Comparison of ENCODE assay signal across 1 cellular context in the genomic region with DNA sequence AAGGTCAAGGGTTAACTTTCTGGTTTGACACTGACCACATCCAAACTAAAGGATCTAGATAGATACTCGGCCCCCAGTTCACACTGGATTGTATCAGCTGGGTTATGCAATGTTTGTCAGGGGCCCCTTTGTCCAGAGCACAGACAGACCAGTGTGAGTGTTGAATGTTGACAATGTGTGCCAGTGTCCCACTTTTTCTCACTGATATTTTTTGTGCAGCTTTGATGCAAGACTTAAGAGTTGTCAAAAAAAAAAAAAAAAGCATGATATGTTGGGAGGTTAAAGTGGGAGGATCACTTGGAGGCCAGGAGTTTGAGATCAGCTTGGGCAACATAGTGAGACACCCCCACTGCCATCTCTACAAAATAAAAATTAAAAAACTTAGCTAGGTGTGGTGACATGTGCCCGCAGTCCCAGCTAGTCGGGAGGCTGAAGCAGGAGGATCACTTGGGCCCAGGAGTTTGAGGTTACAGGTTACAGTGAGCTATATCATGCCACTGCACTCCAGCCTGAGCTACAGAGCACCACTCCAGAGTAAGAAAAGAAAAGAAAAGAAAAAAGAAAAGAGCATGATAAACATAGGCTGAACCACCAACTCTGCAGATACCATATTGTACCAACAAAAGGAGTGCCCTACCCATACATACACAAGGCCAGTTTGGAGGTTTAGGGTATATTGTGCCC.
TF ChIP-seq lines count a peak whose summit lies in the region.

No MANE protein-coding gene starts in this region.

TF ChIP-seq in HepG2, 621 proteins besides CTCF, POLR2A, EP300 and RAD21 (continued from another document and continues in another):
- TF ChIP-seq MAFF (IDR thresholded peaks at IDR 0.05; ENCODE audit: low read depth, low read length) (no peak), ZNF567 (CRISPR knock-in tag; IDR thresholded peaks at IDR 0.05; ENCODE audit: borderline replicate concordance) (no peak), ZNF205 (CRISPR knock-in tag; IDR thresholded peaks at IDR 0.05) (peak; percentile 49; the same call in 1 of the 2 replicates), YEATS2 (CRISPR knock-in tag; IDR thresholded peaks at IDR 0.05; ENCODE audit: borderline replicate concordance) (no peak), FOXO1 (CRISPR knock-in tag; IDR thresholded peaks at IDR 0.05) (peak; percentile 91), FLYWCH1 (CRISPR knock-in tag; IDR thresholded peaks at IDR 0.05) (no peak), ZNF619 (CRISPR knock-in tag; IDR thresholded peaks at IDR 0.05) (no peak), ZNF691 (CRISPR knock-in tag; IDR thresholded peaks at IDR 0.05; ENCODE audit: borderline replicate concordance, low read depth) (no peak), ZNF264 (CRISPR knock-in tag; IDR thresholded peaks at IDR 0.05) (no peak), FOXC1 (CRISPR knock-in tag; IDR thresholded peaks at IDR 0.05; ENCODE audit: borderline replicate concordance) (no peak), ZSCAN25 (CRISPR knock-in tag; IDR thresholded peaks at IDR 0.05) (no peak), ZSCAN20 (CRISPR knock-in tag; IDR thresholded peaks at IDR 0.05; ENCODE audit: borderline replicate concordance) (no peak), TSC22D2 (CRISPR knock-in tag; IDR thresholded peaks at IDR 0.05; ENCODE audit: borderline replicate concordance) (peak; percentile 33; the same call in 1 of the 2 replicates), THYN1 (CRISPR knock-in tag; IDR thresholded peaks at IDR 0.05; ENCODE audit: borderline replicate concordance, low read depth) (no peak), ZNF12 (CRISPR knock-in tag; IDR thresholded peaks at IDR 0.05) (peak; percentile 75; the same call in 1 of the 2 replicates), ZNF274 (CRISPR knock-in tag; IDR thresholded peaks at IDR 0.05) (no peak), ZNF678 (CRISPR knock-in tag; IDR thresholded peaks at IDR 0.05) (no peak; the same call in 1 of the 2 replicates), ZNF703 (CRISPR knock-in tag; IDR thresholded peaks at IDR 0.05; ENCODE audit: borderline replicate concordance) (no peak), SOX6 (IDR thresholded peaks at IDR 0.05) (no peak), SOX6 (CRISPR knock-in tag; IDR thresholded peaks at IDR 0.05) (peak; percentile 99), ARNTL (CRISPR knock-in tag; IDR thresholded peaks at IDR 0.05) (peak; percentile 59; the same call in 1 of the 2 replicates), HNRNPK (IDR thresholded peaks at IDR 0.05; ENCODE audit: low read depth, low read length, poor library complexity, severe bottlenecking) (no peak), CENPX (CRISPR knock-in tag; IDR thresholded peaks at IDR 0.05) (no peak), POLR2AphosphoS5 (IDR thresholded peaks at IDR 0.05; ENCODE audit: low read depth, low read length) (no peak), MEIS2 (CRISPR knock-in tag; IDR thresholded peaks at IDR 0.05) (peak; percentile 70; the same call in 1 of the 2 replicates), ZNF687 (CRISPR knock-in tag; IDR thresholded peaks at IDR 0.05) (no peak), SAP130 (CRISPR knock-in tag; IDR thresholded peaks at IDR 0.05; ENCODE audit: low read depth) (peak; percentile 70), ZSCAN9 (CRISPR knock-in tag; IDR thresholded peaks at IDR 0.05; ENCODE audit: borderline replicate concordance) (0 out of 2 replicates have a peak, but pooled peaks have one; percentile 52), ZNF605 (CRISPR knock-in tag; IDR thresholded peaks at IDR 0.05) (0 out of 2 replicates have a peak, but pooled peaks have one; percentile 77), ZNF224 (CRISPR knock-in tag; IDR thresholded peaks at IDR 0.05) (no peak)
- TF ChIP-seq, protein P1, sequence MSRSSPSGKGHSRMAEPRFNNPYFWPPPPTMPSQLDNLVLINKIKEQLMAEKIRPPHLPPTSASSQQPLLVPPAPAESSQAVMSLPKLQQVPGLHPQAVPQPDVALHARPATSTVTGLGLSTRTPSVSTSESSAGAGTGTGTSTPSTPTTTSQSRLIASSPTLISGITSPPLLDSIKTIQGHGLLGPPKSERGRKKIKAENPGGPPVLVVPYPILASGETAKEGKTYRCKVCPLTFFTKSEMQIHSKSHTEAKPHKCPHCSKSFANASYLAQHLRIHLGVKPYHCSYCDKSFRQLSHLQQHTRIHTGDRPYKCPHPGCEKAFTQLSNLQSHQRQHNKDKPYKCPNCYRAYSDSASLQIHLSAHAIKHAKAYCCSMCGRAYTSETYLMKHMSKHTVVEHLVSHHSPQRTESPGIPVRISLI (CRISPR knock-in tag; IDR thresholded peaks at IDR 0.05; ENCODE audit: borderline replicate concordance) = peak; percentile 97
- TF ChIP-seq, protein P2, sequence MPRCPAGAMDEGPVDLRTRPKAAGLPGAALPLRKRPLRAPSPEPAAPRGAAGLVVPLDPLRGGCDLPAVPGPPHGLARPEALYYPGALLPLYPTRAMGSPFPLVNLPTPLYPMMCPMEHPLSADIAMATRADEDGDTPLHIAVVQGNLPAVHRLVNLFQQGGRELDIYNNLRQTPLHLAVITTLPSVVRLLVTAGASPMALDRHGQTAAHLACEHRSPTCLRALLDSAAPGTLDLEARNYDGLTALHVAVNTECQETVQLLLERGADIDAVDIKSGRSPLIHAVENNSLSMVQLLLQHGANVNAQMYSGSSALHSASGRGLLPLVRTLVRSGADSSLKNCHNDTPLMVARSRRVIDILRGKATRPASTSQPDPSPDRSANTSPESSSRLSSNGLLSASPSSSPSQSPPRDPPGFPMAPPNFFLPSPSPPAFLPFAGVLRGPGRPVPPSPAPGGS (CRISPR knock-in tag; IDR thresholded peaks at IDR 0.05) = no peak
- TF ChIP-seq, protein P3, sequence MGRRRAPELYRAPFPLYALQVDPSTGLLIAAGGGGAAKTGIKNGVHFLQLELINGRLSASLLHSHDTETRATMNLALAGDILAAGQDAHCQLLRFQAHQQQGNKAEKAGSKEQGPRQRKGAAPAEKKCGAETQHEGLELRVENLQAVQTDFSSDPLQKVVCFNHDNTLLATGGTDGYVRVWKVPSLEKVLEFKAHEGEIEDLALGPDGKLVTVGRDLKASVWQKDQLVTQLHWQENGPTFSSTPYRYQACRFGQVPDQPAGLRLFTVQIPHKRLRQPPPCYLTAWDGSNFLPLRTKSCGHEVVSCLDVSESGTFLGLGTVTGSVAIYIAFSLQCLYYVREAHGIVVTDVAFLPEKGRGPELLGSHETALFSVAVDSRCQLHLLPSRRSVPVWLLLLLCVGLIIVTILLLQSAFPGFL (CRISPR knock-in tag; IDR thresholded peaks at IDR 0.05) = no peak
- TF ChIP-seq, protein P4, sequence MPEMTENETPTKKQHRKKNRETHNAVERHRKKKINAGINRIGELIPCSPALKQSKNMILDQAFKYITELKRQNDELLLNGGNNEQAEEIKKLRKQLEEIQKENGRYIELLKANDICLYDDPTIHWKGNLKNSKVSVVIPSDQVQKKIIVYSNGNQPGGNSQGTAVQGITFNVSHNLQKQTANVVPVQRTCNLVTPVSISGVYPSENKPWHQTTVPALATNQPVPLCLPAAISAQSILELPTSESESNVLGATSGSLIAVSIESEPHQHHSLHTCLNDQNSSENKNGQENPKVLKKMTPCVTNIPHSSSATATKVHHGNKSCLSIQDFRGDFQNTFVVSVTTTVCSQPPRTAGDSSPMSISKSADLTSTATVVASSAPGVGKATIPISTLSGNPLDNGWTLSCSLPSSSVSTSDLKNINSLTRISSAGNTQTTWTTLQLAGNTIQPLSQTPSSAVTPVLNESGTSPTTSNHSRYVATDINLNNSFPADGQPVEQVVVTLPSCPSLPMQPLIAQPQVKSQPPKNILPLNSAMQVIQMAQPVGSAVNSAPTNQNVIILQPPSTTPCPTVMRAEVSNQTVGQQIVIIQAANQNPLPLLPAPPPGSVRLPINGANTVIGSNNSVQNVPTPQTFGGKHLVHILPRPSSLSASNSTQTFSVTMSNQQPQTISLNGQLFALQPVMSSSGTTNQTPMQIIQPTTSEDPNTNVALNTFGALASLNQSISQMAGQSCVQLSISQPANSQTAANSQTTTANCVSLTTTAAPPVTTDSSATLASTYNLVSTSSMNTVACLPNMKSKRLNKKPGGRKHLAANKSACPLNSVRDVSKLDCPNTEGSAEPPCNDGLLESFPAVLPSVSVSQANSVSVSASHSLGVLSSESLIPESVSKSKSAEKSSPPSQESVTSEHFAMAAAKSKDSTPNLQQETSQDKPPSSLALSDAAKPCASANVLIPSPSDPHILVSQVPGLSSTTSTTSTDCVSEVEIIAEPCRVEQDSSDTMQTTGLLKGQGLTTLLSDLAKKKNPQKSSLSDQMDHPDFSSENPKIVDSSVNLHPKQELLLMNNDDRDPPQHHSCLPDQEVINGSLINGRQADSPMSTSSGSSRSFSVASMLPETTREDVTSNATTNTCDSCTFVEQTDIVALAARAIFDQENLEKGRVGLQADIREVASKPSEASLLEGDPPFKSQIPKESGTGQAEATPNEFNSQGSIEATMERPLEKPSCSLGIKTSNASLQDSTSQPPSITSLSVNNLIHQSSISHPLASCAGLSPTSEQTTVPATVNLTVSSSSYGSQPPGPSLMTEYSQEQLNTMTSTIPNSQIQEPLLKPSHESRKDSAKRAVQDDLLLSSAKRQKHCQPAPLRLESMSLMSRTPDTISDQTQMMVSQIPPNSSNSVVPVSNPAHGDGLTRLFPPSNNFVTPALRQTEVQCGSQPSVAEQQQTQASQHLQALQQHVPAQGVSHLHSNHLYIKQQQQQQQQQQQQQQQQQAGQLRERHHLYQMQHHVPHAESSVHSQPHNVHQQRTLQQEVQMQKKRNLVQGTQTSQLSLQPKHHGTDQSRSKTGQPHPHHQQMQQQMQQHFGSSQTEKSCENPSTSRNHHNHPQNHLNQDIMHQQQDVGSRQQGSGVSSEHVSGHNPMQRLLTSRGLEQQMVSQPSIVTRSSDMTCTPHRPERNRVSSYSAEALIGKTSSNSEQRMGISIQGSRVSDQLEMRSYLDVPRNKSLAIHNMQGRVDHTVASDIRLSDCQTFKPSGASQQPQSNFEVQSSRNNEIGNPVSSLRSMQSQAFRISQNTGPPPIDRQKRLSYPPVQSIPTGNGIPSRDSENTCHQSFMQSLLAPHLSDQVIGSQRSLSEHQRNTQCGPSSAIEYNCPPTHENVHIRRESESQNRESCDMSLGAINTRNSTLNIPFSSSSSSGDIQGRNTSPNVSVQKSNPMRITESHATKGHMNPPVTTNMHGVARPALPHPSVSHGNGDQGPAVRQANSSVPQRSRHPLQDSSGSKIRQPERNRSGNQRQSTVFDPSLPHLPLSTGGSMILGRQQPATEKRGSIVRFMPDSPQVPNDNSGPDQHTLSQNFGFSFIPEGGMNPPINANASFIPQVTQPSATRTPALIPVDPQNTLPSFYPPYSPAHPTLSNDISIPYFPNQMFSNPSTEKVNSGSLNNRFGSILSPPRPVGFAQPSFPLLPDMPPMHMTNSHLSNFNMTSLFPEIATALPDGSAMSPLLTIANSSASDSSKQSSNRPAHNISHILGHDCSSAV (CRISPR knock-in tag; IDR thresholded peaks at IDR 0.05; ENCODE audit: borderline replicate concordance) = no peak
- TF ChIP-seq, protein P5, sequence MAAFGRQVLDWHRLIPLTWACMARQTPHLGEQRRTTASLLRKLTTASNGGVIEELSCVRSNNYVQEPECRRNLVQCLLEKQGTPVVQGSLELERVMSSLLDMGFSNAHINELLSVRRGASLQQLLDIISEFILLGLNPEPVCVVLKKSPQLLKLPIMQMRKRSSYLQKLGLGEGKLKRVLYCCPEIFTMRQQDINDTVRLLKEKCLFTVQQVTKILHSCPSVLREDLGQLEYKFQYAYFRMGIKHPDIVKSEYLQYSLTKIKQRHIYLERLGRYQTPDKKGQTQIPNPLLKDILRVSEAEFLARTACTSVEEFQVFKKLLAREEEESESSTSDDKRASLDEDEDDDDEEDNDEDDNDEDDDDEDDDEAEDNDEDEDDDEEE (CRISPR knock-in tag; IDR thresholded peaks at IDR 0.05) = no peak
- TF ChIP-seq, protein P6, sequence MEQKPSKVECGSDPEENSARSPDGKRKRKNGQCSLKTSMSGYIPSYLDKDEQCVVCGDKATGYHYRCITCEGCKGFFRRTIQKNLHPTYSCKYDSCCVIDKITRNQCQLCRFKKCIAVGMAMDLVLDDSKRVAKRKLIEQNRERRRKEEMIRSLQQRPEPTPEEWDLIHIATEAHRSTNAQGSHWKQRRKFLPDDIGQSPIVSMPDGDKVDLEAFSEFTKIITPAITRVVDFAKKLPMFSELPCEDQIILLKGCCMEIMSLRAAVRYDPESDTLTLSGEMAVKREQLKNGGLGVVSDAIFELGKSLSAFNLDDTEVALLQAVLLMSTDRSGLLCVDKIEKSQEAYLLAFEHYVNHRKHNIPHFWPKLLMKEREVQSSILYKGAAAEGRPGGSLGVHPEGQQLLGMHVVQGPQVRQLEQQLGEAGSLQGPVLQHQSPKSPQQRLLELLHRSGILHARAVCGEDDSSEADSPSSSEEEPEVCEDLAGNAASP (CRISPR knock-in tag; IDR thresholded peaks at IDR 0.05; ENCODE audit: borderline replicate concordance) = peak; percentile 90
- TF ChIP-seq, protein P7, sequence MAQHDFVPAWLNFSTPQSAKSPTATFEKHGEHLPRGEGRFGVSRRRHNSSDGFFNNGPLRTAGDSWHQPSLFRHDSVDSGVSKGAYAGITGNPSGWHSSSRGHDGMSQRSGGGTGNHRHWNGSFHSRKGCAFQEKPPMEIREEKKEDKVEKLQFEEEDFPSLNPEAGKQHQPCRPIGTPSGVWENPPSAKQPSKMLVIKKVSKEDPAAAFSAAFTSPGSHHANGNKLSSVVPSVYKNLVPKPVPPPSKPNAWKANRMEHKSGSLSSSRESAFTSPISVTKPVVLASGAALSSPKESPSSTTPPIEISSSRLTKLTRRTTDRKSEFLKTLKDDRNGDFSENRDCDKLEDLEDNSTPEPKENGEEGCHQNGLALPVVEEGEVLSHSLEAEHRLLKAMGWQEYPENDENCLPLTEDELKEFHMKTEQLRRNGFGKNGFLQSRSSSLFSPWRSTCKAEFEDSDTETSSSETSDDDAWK (CRISPR knock-in tag; IDR thresholded peaks at IDR 0.05) = no peak
